Comparison of ENCODE assay signal across 8 cellular contexts in genomic region chr18:32271649-32272324, GRCh38.
A peak's percentile ranks its signal among the peaks of the same experiment; 100 is the strongest.
DNase-seq lines count a peak whose midpoint lies in the region; ATAC-seq and TF ChIP-seq lines count a peak whose summit lies in the region.

No MANE protein-coding gene starts in this region.

- no peaks in the 10 kb centered on the region for H3K36me3 Mint-ChIP-seq in activated naive CD8-positive, alpha-beta T cell treated with anti-CD3 and anti-CD28 coated beads, Interleukin-2, amount 50 U/mL, for 24 hours (ENCODE audit: low read depth)
- no peaks in the 10 kb centered on the region for H3K36me3 Mint-ChIP-seq in activated T-cell treated with anti-CD3 and anti-CD28 coated beads, Interleukin-2, amount 50 U/mL, for 24 hours (ENCODE audit: low read depth)

- peak; percentile 60 for ATAC-seq in HG02588 (IDR thresholded peaks at IDR 0.05; ENCODE audit: unreplicated experiment)
- ATAC-seq in activated naive CD8-positive, alpha-beta T cell treated with anti-CD3 and anti-CD28 coated beads, Interleukin-2, amount 50 U/mL, for 24 hours: no peak
- peak; percentile 81 for ATAC-seq in left ventricle myocardium superior

- intact Hi-C loops in left ventricle myocardium superior (cut with micrococcal nuclease): loop anchor here (5.0 kb wide), 2 partner anchors 201 to 281 kb away; partner anchors contain the start of gene GAREM1

- H3K4me3 ChIP-seq in AG04450 (ENCODE audit: low read depth, low read length): no peak overlapping the region

- H3K27me3 ChIP-seq in AG04450 (ENCODE audit: control insufficient read depth, insufficient read depth, low read length): no peaks in the 10 kb centered on the region

- peaks cover 4% of the 10 kb centered on the region for H3K27me3 Mint-ChIP-seq in activated naive CD8-positive, alpha-beta T cell treated with anti-CD3 and anti-CD28 coated beads, Interleukin-2, amount 50 U/mL, for 24 hours
- H3K27me3 Mint-ChIP-seq in activated T-cell treated with anti-CD3 and anti-CD28 coated beads, Interleukin-2, amount 50 U/mL, for 24 hours: peaks cover 3% of the 10 kb centered on the region

- H3K9me3 ChIP-seq in AG04450 (ENCODE audit: control insufficient read depth, insufficient read depth, low read length): no peaks in the 10 kb centered on the region

- DNase-seq in AG04450 (ENCODE audit: low read depth, low spot score): peak; percentile 3
- peak; percentile 47 for DNase-seq in GM10266 (ENCODE audit: extremely low spot score)
- DNase-seq in NCI-H1436 (lab: John Stamatoyannopoulos, UW): peak; percentile 24
- DNase-seq in activated naive CD8-positive, alpha-beta T cell treated with anti-CD3 and anti-CD28 coated beads, Interleukin-2, amount 50 U/mL, for 24 hours: peak; percentile 14
- no peak for DNase-seq in left ventricle myocardium superior
- DNase-seq in stimulated activated CD8-positive, alpha-beta memory T cell treated with anti-CD3 and anti-CD28 coated beads, Interleukin-4, amount 100 ng/mL, for 48 hours: peak; percentile 30
- DNase-seq in activated T-cell treated with anti-CD3 and anti-CD28 coated beads, Interleukin-2, amount 50 U/mL, for 24 hours: no peak

- no peak overlapping the region for H3K27ac ChIP-seq in AG04450 (ENCODE audit: low read depth, low read length)

- no peak overlapping the region for H3K27ac Mint-ChIP-seq in activated naive CD8-positive, alpha-beta T cell treated with anti-CD3 and anti-CD28 coated beads, Interleukin-2, amount 50 U/mL, for 24 hours
- H3K27ac Mint-ChIP-seq in activated T-cell treated with anti-CD3 and anti-CD28 coated beads, Interleukin-2, amount 50 U/mL, for 24 hours: no peak overlapping the region

- no peak overlapping the region for H3K4me3 Mint-ChIP-seq in activated naive CD8-positive, alpha-beta T cell treated with anti-CD3 and anti-CD28 coated beads, Interleukin-2, amount 50 U/mL, for 24 hours
- H3K4me3 Mint-ChIP-seq in activated T-cell treated with anti-CD3 and anti-CD28 coated beads, Interleukin-2, amount 50 U/mL, for 24 hours: no peak overlapping the region

- no peaks in the 10 kb centered on the region for H3K9me3 Mint-ChIP-seq in activated naive CD8-positive, alpha-beta T cell treated with anti-CD3 and anti-CD28 coated beads, Interleukin-2, amount 50 U/mL, for 24 hours
- H3K9me3 Mint-ChIP-seq in activated T-cell treated with anti-CD3 and anti-CD28 coated beads, Interleukin-2, amount 50 U/mL, for 24 hours: no peaks in the 10 kb centered on the region

- TF ChIP-seq CTCF in AG04450 (IDR thresholded peaks at IDR 0.05; ENCODE audit: low read depth, low read length) (peak; percentile 82), GM10266 (IDR thresholded peaks at IDR 0.05; ENCODE audit: control insufficient read depth, insufficient read depth, low read depth, missing control alignments) (peak; percentile 56)

- POLR2A ChIA-PET in AG04450 (lab: Yijun Ruan, JAX): interaction anchor here (1.0 to 1.2 kb wide), 2 partner anchors 197 to 199 kb away, joined by 3 to 7 read pairs; partner anchors contain the start of gene GAREM1

- no peaks in the 10 kb centered on the region for H3K4me1 Mint-ChIP-seq in activated naive CD8-positive, alpha-beta T cell treated with anti-CD3 and anti-CD28 coated beads, Interleukin-2, amount 50 U/mL, for 24 hours
- H3K4me1 Mint-ChIP-seq in activated T-cell treated with anti-CD3 and anti-CD28 coated beads, Interleukin-2, amount 50 U/mL, for 24 hours (ENCODE audit: low read depth): no peaks in the 10 kb centered on the region

- CTCF ChIA-PET in AG04450 (lab: Charles Lee): interaction anchor here (0.5 to 25.4 kb wide), 46 partner anchors 9 to 305 kb away, joined by 3 to 608 read pairs (median 4); partner anchors contain the start of gene GAREM1

Comparison
In these comparisons a context has a peak if more than half of its experiments do, and no peak if none do; other contexts are left out.
1. DNase-seq: peak in AG04450 (single experiment), GM10266 (single experiment), NCI-H1436 (single experiment), activated naive CD8-positive, alpha-beta T cell treated with anti-CD3 and anti-CD28 coated beads, Interleukin-2, amount 50 U/mL, for 24 hours (single experiment) and stimulated activated CD8-positive, alpha-beta memory T cell treated with anti-CD3 and anti-CD28 coated beads, Interleukin-4, amount 100 ng/mL, for 48 hours (single experiment); none in left ventricle myocardium superior (single experiment) and activated T-cell treated with anti-CD3 and anti-CD28 coated beads, Interleukin-2, amount 50 U/mL, for 24 hours (single experiment).